ENCODE assay signal across 30 cellular contexts in genomic region chr1:33721416-33721815, GRCh38.
"Had no signal": no experiment of that assay in that cellular context is flagged by ENCODE, and none has a peak within 500 bp of the region (broad histone marks: within the 10 kb centered on the region; RNA-seq: fewer than 3 reads in every experiment).

No MANE protein-coding gene starts in this region.

- H3K27ac ChIP-seq: ascending aorta, cardiac muscle cell, KMS-11, Peyer's patch, SJSA1, WERI-Rb-1 had no signal

- H3K9me3 ChIP-seq: ascending aorta, Peyer's patch, SJSA1, SK-N-SH had no signal

- H3K4me1 Mint-ChIP-seq: activated CD4-positive, alpha-beta memory T cell treated with anti-CD3 and anti-CD28 coated beads, Interleukin-2, amount 10 ng/mL, durations not matched to agents 7 days and 5 days; activated naive CD4-positive, alpha-beta T cell treated with anti-CD3 and anti-CD28 coated beads, Interleukin-2, amount 50 U/mL, for 24 hours; activated naive CD8-positive, alpha-beta T cell treated with anti-CD3 and anti-CD28 coated beads, Interleukin-2, amount 10 ng/mL, durations not matched to agents 7 days and 5 days had no signal

- H3K36me3 ChIP-seq: ascending aorta, cardiac muscle cell, Peyer's patch, SJSA1, WERI-Rb-1 had no signal

- H3K27ac Mint-ChIP-seq: activated CD4-positive, alpha-beta memory T cell treated with anti-CD3 and anti-CD28 coated beads, Interleukin-2, amount 10 ng/mL, durations not matched to agents 7 days and 5 days; activated naive CD4-positive, alpha-beta T cell treated with anti-CD3 and anti-CD28 coated beads, Interleukin-2, amount 50 U/mL, for 24 hours; activated naive CD8-positive, alpha-beta T cell treated with anti-CD3 and anti-CD28 coated beads, Interleukin-2, amount 10 ng/mL, durations not matched to agents 7 days and 5 days; activated T-cell treated with anti-CD3 and anti-CD28 coated beads, Interleukin-2, amount 50 U/mL, for 24 hours; activated T-helper 2 cell treated with anti-CD3 and anti-CD28 coated beads, Interferon-gamma antibody, Interleukin-2, Interleukin-4, amounts not matched to agents 10 μg/mL and 5 μg/mL and 100 μg/mL, durations not matched to agents 14 hours and 24 hours and 36 hours; T-helper 1 cell treated with Interleukin-12 subunit alpha and Interleukin-12 subunit beta and Interleukin-4 antibody, amounts not matched to agents 30 μg/mL and 1 μg/mL, for 36 hours; T-helper 2 cell treated with Interferon-gamma antibody and Interleukin-4, amounts not matched to agents 5 μg/mL and 100 μg/mL, for 36 hours had no signal

- H3K36me3 Mint-ChIP-seq: activated naive CD4-positive, alpha-beta T cell treated with anti-CD3 and anti-CD28 coated beads, Interleukin-2, amount 50 U/mL, for 24 hours; activated naive CD8-positive, alpha-beta T cell treated with anti-CD3 and anti-CD28 coated beads, Interleukin-2, amount 10 ng/mL, durations not matched to agents 7 days and 5 days had no signal

- H3K4me3 Mint-ChIP-seq: activated CD4-positive, alpha-beta memory T cell treated with anti-CD3 and anti-CD28 coated beads, Interleukin-2, amount 10 ng/mL, durations not matched to agents 7 days and 5 days; activated naive CD4-positive, alpha-beta T cell treated with anti-CD3 and anti-CD28 coated beads, Interleukin-2, amount 50 U/mL, for 24 hours; activated naive CD8-positive, alpha-beta T cell treated with anti-CD3 and anti-CD28 coated beads, Interleukin-2, amount 10 ng/mL, durations not matched to agents 7 days and 5 days; activated T-cell treated with anti-CD3 and anti-CD28 coated beads, Interleukin-2, amount 50 U/mL, for 24 hours; T-helper 1 cell treated with Interleukin-12 subunit alpha and Interleukin-12 subunit beta and Interleukin-4 antibody, amounts not matched to agents 30 μg/mL and 1 μg/mL, for 36 hours; T-helper 2 cell treated with Interferon-gamma antibody and Interleukin-4, amounts not matched to agents 5 μg/mL and 100 μg/mL, for 36 hours had no signal

- H3K4me3 ChIP-seq: ascending aorta, cardiac muscle cell, Peyer's patch, SJSA1 had no signal

- H3K27me3 Mint-ChIP-seq: activated CD4-positive, alpha-beta memory T cell treated with anti-CD3 and anti-CD28 coated beads, Interleukin-2, amount 10 ng/mL, durations not matched to agents 7 days and 5 days had no signal

- ATAC-seq: PC-3 had no signal

- H3K27me3 ChIP-seq: ascending aorta, cardiac muscle cell, Peyer's patch, SJSA1 had no signal

- DNase-seq: activated CD4-positive, alpha-beta memory T cell treated with anti-CD3 and anti-CD28 coated beads, Interleukin-2, amount 10 ng/mL, durations not matched to agents 7 days and 5 days; activated CD4-positive, alpha-beta T cell treated with anti-CD3 and anti-CD28 coated beads for 1 hour; activated CD4-positive, alpha-beta T cell treated with anti-CD3 and anti-CD28 coated beads for 48 hours; activated CD4-positive, CD25-positive, alpha-beta regulatory T cell; activated gamma-delta T cell; activated naive CD4-positive, alpha-beta T cell treated with Interleukin-2 at 50 U/mL for 16 hours; activated naive CD8-positive, alpha-beta T cell treated with anti-CD3 and anti-CD28 coated beads, Interleukin-2, amount 10 ng/mL, durations not matched to agents 7 days and 5 days; activated T-cell treated with anti-CD3 and anti-CD28 coated beads, Interleukin-2, amount 50 U/mL, for 24 hours; amygdala; NCI-H1092 treated with DMSO at 0.1 percent for 48 hours; NCI-H1417 treated with DMSO at 0.1 percent for 48 hours; NCI-H187 treated with DMSO at 0.1 percent for 48 hours; NCI-H2081 treated with DMSO at 0.1 percent for 48 hours; NCI-H226; NCI-H446 treated with DMSO at 0.1 percent for 48 hours; NCI-H524; PC-3; Peyer's patch; RPMI8226; SHP77 treated with DMSO at 0.1 percent for 48 hours; SK-N-SH; WERI-Rb-1 had no signal

- H3K9me3 Mint-ChIP-seq: activated CD4-positive, alpha-beta memory T cell treated with anti-CD3 and anti-CD28 coated beads, Interleukin-2, amount 10 ng/mL, durations not matched to agents 7 days and 5 days; activated naive CD4-positive, alpha-beta T cell treated with anti-CD3 and anti-CD28 coated beads, Interleukin-2, amount 50 U/mL, for 24 hours; activated naive CD8-positive, alpha-beta T cell treated with anti-CD3 and anti-CD28 coated beads, Interleukin-2, amount 10 ng/mL, durations not matched to agents 7 days and 5 days; activated T-cell treated with anti-CD3 and anti-CD28 coated beads, Interleukin-2, amount 50 U/mL, for 24 hours; activated T-helper 2 cell treated with anti-CD3 and anti-CD28 coated beads, Interferon-gamma antibody, Interleukin-2, Interleukin-4, amounts not matched to agents 10 μg/mL and 5 μg/mL and 100 μg/mL, durations not matched to agents 14 hours and 24 hours and 36 hours; T-helper 1 cell treated with Interleukin-12 subunit alpha and Interleukin-12 subunit beta and Interleukin-4 antibody, amounts not matched to agents 30 μg/mL and 1 μg/mL, for 36 hours; T-helper 2 cell treated with Interferon-gamma antibody and Interleukin-4, amounts not matched to agents 5 μg/mL and 100 μg/mL, for 36 hours had no signal

- H3K4me1 ChIP-seq: ascending aorta, Peyer's patch, SJSA1 had no signal
